Comparison of ENCODE assay signal across 2 cellular contexts in genomic region chr15:76174654-76175053, GRCh38.
A peak's percentile ranks its signal among the peaks of the same experiment; 100 is the strongest.
TF ChIP-seq lines count a peak whose summit lies in the region.

No MANE protein-coding gene starts in this region.

TF ChIP-seq in HEK293, 187 proteins besides CTCF, POLR2A, EP300 and RAD21 (continued from another document):
- TF ChIP-seq YY1 (tag by site-specific recombination; IDR thresholded peaks at IDR 0.05) (no peak), ZNF580 (tag by site-specific recombination; IDR thresholded peaks at IDR 0.05) (0 out of 2 replicates have a peak, but pooled peaks have one; percentile 16), ZNF362 (tag by site-specific recombination; IDR thresholded peaks at IDR 0.05) (no peak), GLI4 (tag by site-specific recombination; IDR thresholded peaks at IDR 0.05) (no peak), ZNF184 (tag by site-specific recombination; IDR thresholded peaks at IDR 0.05) (no peak)

TF ChIP-seq in K562, 482 proteins besides CTCF, POLR2A, EP300 and RAD21 (continued from another document):
- no peak for TF ChIP-seq MGA (IDR thresholded peaks at IDR 0.05)
